In the genomic region with DNA sequence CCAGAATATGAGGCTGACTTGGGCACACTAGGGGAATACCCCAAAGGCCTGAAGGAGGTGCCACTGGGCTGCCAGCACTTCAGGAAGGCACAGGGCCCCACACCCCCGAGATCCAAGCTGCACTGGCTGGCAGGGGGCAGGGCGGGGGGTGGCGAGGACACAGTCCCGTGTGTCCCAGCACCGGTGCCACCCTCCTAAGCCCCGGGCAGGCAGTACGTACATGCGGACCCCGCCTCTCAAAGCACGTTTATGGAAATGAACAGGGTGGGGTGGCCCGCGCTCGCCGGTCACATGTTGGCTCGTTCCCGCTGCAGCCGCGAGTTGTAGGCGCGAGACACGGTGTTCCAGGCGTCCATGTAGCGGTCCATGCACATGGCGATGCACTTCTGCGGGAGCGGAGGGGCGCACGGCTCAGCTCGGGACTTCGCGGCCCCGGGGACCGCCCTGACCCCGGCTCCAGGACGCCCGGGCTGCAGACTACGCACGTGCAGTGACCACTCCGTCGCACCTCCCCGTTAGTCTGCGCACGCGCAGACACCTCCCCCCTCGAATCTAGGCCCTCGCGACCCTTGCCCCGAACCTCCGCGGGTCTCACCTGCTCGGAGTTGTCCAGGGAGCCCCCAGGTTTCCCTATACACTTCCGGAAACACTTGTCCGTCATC, we compare ENCODE assay signal across 1 cellular context.
TF ChIP-seq lines count a peak whose summit lies in the region.

No MANE protein-coding gene starts in this region.

TF ChIP-seq in H1, 55 proteins besides CTCF, POLR2A, EP300 and RAD21:
- peak in 1 of 2 experiments; percentile 7; a peak in 1 of 4 replicates for TF ChIP-seq SIN3A (conservative IDR thresholded peaks at IDR 0.05 in 1 of 2, IDR thresholded peaks at IDR 0.05 in 1 of 2; ENCODE audit: low read depth in 1 of 2, low read length in 2 of 2)
- TF ChIP-seq SIX5 (IDR thresholded peaks at IDR 0.05; ENCODE audit: low read depth, low read length) = no peak
- TF ChIP-seq GTF2F1 (IDR thresholded peaks at IDR 0.05; ENCODE audit: borderline replicate concordance, low read depth, low read length) = no peak
- no peak for TF ChIP-seq SIRT6 (IDR thresholded peaks at IDR 0.05; ENCODE audit: low read length)
- TF ChIP-seq, protein P1, sequence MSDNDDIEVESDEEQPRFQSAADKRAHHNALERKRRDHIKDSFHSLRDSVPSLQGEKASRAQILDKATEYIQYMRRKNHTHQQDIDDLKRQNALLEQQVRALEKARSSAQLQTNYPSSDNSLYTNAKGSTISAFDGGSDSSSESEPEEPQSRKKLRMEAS (IDR thresholded peaks at IDR 0.05) = peak; percentile 86
- no peak for TF ChIP-seq BCL11A (IDR thresholded peaks at IDR 0.05; ENCODE audit: low read depth in 2 of 2, low read length in 2 of 2)
- TF ChIP-seq, protein P2, sequence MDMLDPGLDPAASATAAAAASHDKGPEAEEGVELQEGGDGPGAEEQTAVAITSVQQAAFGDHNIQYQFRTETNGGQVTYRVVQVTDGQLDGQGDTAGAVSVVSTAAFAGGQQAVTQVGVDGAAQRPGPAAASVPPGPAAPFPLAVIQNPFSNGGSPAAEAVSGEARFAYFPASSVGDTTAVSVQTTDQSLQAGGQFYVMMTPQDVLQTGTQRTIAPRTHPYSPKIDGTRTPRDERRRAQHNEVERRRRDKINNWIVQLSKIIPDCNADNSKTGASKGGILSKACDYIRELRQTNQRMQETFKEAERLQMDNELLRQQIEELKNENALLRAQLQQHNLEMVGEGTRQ (IDR thresholded peaks at IDR 0.05; ENCODE audit: low read length) = peak; percentile 41; the same call in 1 of the 2 replicates
- TF ChIP-seq KDM1A (IDR thresholded peaks at IDR 0.05; ENCODE audit: borderline replicate concordance, low read length) = no peak
- TF ChIP-seq, protein P3, sequence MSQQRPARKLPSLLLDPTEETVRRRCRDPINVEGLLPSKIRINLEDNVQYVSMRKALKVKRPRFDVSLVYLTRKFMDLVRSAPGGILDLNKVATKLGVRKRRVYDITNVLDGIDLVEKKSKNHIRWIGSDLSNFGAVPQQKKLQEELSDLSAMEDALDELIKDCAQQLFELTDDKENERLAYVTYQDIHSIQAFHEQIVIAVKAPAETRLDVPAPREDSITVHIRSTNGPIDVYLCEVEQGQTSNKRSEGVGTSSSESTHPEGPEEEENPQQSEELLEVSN (IDR thresholded peaks at IDR 0.05) = peak; percentile 89
- TF ChIP-seq POLR2AphosphoS5 (IDR thresholded peaks at IDR 0.05; ENCODE audit: low read depth, low read length) = peak; percentile 86
